ENCODE assay signal across 1 cellular context in genomic region chr9:127578952-127579853, GRCh38.
TF ChIP-seq lines count a peak whose summit lies in the region.

No MANE protein-coding gene starts in this region.

TF ChIP-seq in HepG2, 621 proteins besides CTCF, POLR2A, EP300 and RAD21 (continued from another document and continues in another):
- TF ChIP-seq PRDM15 (CRISPR knock-in tag; IDR thresholded peaks at IDR 0.05) (0 out of 2 replicates have a peak, but pooled peaks have one; percentile 55), ZNF12 (CRISPR knock-in tag; IDR thresholded peaks at IDR 0.05) (peak; percentile 51; the same call in 1 of the 2 replicates), TERF1 (CRISPR knock-in tag; IDR thresholded peaks at IDR 0.05) (no peak), THAP11 (CRISPR knock-in tag; IDR thresholded peaks at IDR 0.05) (peak; percentile 51; the same call in 1 of the 2 replicates), ZNF784 (CRISPR knock-in tag; IDR thresholded peaks at IDR 0.05; ENCODE audit: borderline replicate concordance) (no peak), MTA1 (CRISPR knock-in tag; IDR thresholded peaks at IDR 0.05; ENCODE audit: borderline replicate concordance) (no peak), PRDM10 (CRISPR knock-in tag; IDR thresholded peaks at IDR 0.05; ENCODE audit: low read depth) (peak; percentile 50; the same call in 1 of the 2 replicates), LCORL (IDR thresholded peaks at IDR 0.05) (no peak), LCORL (CRISPR knock-in tag; IDR thresholded peaks at IDR 0.05) (peak; percentile 93), HMGXB4 (CRISPR knock-in tag; IDR thresholded peaks at IDR 0.05; ENCODE audit: borderline replicate concordance in 1 of 2, low read depth in 1 of 2) (peak; percentile 21 to 65; a peak in 3 of 4 replicates), PATZ1 (CRISPR knock-in tag; IDR thresholded peaks at IDR 0.05) (peak; percentile 88), ZNF274 (CRISPR knock-in tag; IDR thresholded peaks at IDR 0.05) (no peak), SP140L (CRISPR knock-in tag; IDR thresholded peaks at IDR 0.05; ENCODE audit: borderline replicate concordance) (no peak), NFKB2 (CRISPR knock-in tag; IDR thresholded peaks at IDR 0.05; ENCODE audit: borderline replicate concordance) (0 out of 2 replicates have a peak, but pooled peaks have one; percentile 20), TRIM24 (CRISPR knock-in tag; IDR thresholded peaks at IDR 0.05) (no peak), ZNF18 (CRISPR knock-in tag; IDR thresholded peaks at IDR 0.05; ENCODE audit: insufficient replicate concordance) (no peak), DR1 (CRISPR knock-in tag; IDR thresholded peaks at IDR 0.05) (no peak), ZNF101 (CRISPR knock-in tag; IDR thresholded peaks at IDR 0.05; ENCODE audit: borderline replicate concordance, low read depth) (no peak), ZNF629 (CRISPR knock-in tag; conservative IDR thresholded peaks at IDR 0.05) (0 out of 2 replicates have a peak, but pooled peaks have one; percentile 37), ZSCAN31 (CRISPR knock-in tag; IDR thresholded peaks at IDR 0.05; ENCODE audit: low read depth) (no peak), ZNF501 (CRISPR knock-in tag; IDR thresholded peaks at IDR 0.05) (peak; percentile 83), RBM39 (IDR thresholded peaks at IDR 0.05; ENCODE audit: low read depth, low read length, poor library complexity, severe bottlenecking) (no peak), ZNF350 (CRISPR knock-in tag; IDR thresholded peaks at IDR 0.05; ENCODE audit: borderline replicate concordance, low read depth) (peak; percentile 91), POGK (CRISPR knock-in tag; conservative IDR thresholded peaks at IDR 0.05) (0 out of 2 replicates have a peak, but pooled peaks have one; percentile 19), JARID2 (CRISPR knock-in tag; IDR thresholded peaks at IDR 0.05; ENCODE audit: insufficient replicate concordance) (no peak), ZNF468 (CRISPR knock-in tag; IDR thresholded peaks at IDR 0.05) (no peak), SP5 (CRISPR knock-in tag; IDR thresholded peaks at IDR 0.05; ENCODE audit: borderline replicate concordance, low read depth) (peak; percentile 73), ZFP1 (CRISPR knock-in tag; IDR thresholded peaks at IDR 0.05) (no peak), AKNA (CRISPR knock-in tag; IDR thresholded peaks at IDR 0.05; ENCODE audit: borderline replicate concordance) (no peak), ZSCAN21 (CRISPR knock-in tag; IDR thresholded peaks at IDR 0.05; ENCODE audit: borderline replicate concordance) (no peak; the same call in 1 of the 2 replicates), ZNF737 (CRISPR knock-in tag; IDR thresholded peaks at IDR 0.05; ENCODE audit: borderline replicate concordance) (no peak), ELF3 (CRISPR knock-in tag; IDR thresholded peaks at IDR 0.05) (peak; percentile 95), PLRG1 (conservative IDR thresholded peaks at IDR 0.05) (no peak), BHLHE40 (IDR thresholded peaks at IDR 0.05; ENCODE audit: low read length) (no peak)
